9 cellular contexts compared by ENCODE assay signal in genomic region chr6:108914235-108915022, GRCh38.
A peak's percentile ranks its signal among the peaks of the same experiment; 100 is the strongest.
DNase-seq lines count a peak whose midpoint lies in the region; ATAC-seq, FAIRE-seq and TF ChIP-seq lines count a peak whose summit lies in the region.
"Had no signal": no experiment of that assay in that cellular context is flagged by ENCODE, and none has a peak within 500 bp of the region (broad histone marks: within the 10 kb centered on the region; RNA-seq: fewer than 3 reads in every experiment).

No MANE protein-coding gene starts in this region.

- H3K36me3 ChIP-seq in kidney (ENCODE audit: control insufficient read depth in 1 of 2, insufficient read depth in 2 of 2, low read length in 2 of 2): no peaks in the 10 kb centered on the region
- H3K36me3 ChIP-seq: SJSA1 had no signal

- POLR2A ChIA-PET in GM10248 (lab: Yijun Ruan, JAX): no interaction called here

- no peak for ATAC-seq in HG02852 (IDR thresholded peaks at IDR 0.05; ENCODE audit: unreplicated experiment)
- no peak for ATAC-seq in GM21447 (IDR thresholded peaks at IDR 0.05; ENCODE audit: unreplicated experiment)

- H3K9ac ChIP-seq in kidney (ENCODE audit: low read length in 2 of 2): no peak overlapping the region

- no peak overlapping the region for H3K27ac ChIP-seq in kidney (ENCODE audit: low read depth in 2 of 2, low read length in 2 of 2)
- H3K27ac ChIP-seq: SJSA1 had no signal

- no peak overlapping the region for H3K4me3 ChIP-seq in kidney (ENCODE audit: low read length in 2 of 2)
- H3K4me3 ChIP-seq: SJSA1 had no signal

- no peaks in the 10 kb centered on the region for H3K9me3 Mint-ChIP-seq in activated naive CD8-positive, alpha-beta T cell treated with anti-CD3 and anti-CD28 coated beads for 36 hours

- no peaks in the 10 kb centered on the region for H3K9me3 ChIP-seq in kidney (ENCODE audit: control insufficient read depth in 1 of 2, low read length in 2 of 2)
- H3K9me3 ChIP-seq: SJSA1 had no signal

- H3K36me3 Mint-ChIP-seq in activated naive CD8-positive, alpha-beta T cell treated with anti-CD3 and anti-CD28 coated beads for 36 hours: peaks cover 3% of the 10 kb centered on the region

- H3K4me1 Mint-ChIP-seq in activated naive CD8-positive, alpha-beta T cell treated with anti-CD3 and anti-CD28 coated beads for 36 hours: no peaks in the 10 kb centered on the region

- no peak overlapping the region for H3K4me3 Mint-ChIP-seq in activated naive CD8-positive, alpha-beta T cell treated with anti-CD3 and anti-CD28 coated beads for 36 hours

- no peak overlapping the region for H3K27ac Mint-ChIP-seq in activated naive CD8-positive, alpha-beta T cell treated with anti-CD3 and anti-CD28 coated beads for 36 hours

- intact Hi-C loops in kidney (cut with DNase I): no loop called here

- DNase-seq in GM10248 (ENCODE audit: extremely low spot score) (peak; percentile 32), NAMALWA (ENCODE audit: low spot score) (peak; percentile 62), kidney (no peak), T1000 (lab: John Stamatoyannopoulos, UW) (no peak), AG08395 (ENCODE audit: low spot score) (no peak)
- DNase-seq in activated naive CD8-positive, alpha-beta T cell treated with anti-CD3 and anti-CD28 coated beads for 36 hours: peak; percentile 41

- H3K4me1 ChIP-seq in kidney (ENCODE audit: control insufficient read depth in 1 of 2, insufficient read depth in 1 of 2, low read depth in 1 of 2, low read length in 2 of 2): no peaks in the 10 kb centered on the region

- FAIRE-seq in kidney (lab: Jason Lieb, UNC): no peak

- TF ChIP-seq CTCF in GM10248 (IDR thresholded peaks at IDR 0.05; ENCODE audit: control extremely low read depth, extremely low read depth, low read depth, missing control alignments): peak; percentile 47
- TF ChIP-seq CTCF in kidney (IDR thresholded peaks at IDR 0.05; ENCODE audit: borderline replicate concordance, extremely low read depth, insufficient read depth): peak; percentile 3

- H3K27me3 Mint-ChIP-seq in activated naive CD8-positive, alpha-beta T cell treated with anti-CD3 and anti-CD28 coated beads for 36 hours: no peaks in the 10 kb centered on the region

- CTCF ChIA-PET in GM10248 (lab: Yijun Ruan, JAX): interaction anchor here (1.1 to 2.1 kb wide), 9 partner anchors 10 to 161 kb away, joined by 3 to 8 read pairs (median 5); no protein-coding TSS in a partner anchor

Comparison
In these comparisons a context has a peak if more than half of its experiments do, and no peak if none do; other contexts are left out.
1. DNase-seq: peak in GM10248 (single experiment), NAMALWA (single experiment) and activated naive CD8-positive, alpha-beta T cell treated with anti-CD3 and anti-CD28 coated beads for 36 hours (single experiment); none in kidney (single experiment), T1000 (single experiment) and AG08395 (single experiment).